ENCODE assay signal across 31 cellular contexts in the genomic region with DNA sequence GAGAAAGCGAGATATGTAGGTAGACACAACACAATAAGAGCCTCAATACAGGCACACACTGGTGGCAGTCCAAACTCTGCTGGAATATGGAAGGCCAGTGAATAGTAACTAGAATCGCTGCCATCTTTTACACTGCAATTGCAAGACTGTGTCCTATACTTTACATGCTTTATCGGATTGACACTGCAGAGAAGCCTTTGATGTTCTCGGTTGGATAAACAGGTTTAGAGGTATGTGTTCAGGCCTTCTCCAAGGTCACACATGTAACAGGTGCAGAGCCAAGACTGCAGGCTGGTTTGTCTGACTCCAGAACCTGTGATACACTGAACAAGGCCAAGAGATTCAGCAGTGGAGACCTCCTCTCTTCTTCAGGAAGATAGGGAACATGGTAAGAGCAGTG. TPM values are rescaled to one million over a fixed set of nuclear protein-coding genes. Genes with fewer than 3 reads are reported as not detected.
"Had no signal": no experiment of that assay in that cellular context is flagged by ENCODE, and none has a peak within 500 bp of the region (broad histone marks: within the 10 kb centered on the region; RNA-seq: fewer than 3 reads in every experiment).

No MANE protein-coding gene starts in this region.

- H3K9me3 Mint-ChIP-seq: dendritic cell treated with granulocyte-macrophage colony-stimulating factor and Interleukin-4, amounts not matched to agents 40 ng/mL and 50 ng/mL, for 4 days; effector memory CD8-positive, alpha-beta T cell; naive B cell had no signal

- H3K9me3 ChIP-seq: colonic mucosa, esophagus squamous epithelium, gastrocnemius medialis, heart right ventricle, left lung, lower lobe of right lung, mucosa of descending colon had no signal

- H3K27me3 Mint-ChIP-seq: dendritic cell treated with granulocyte-macrophage colony-stimulating factor and Interleukin-4, amounts not matched to agents 40 ng/mL and 50 ng/mL, for 4 days; effector memory CD8-positive, alpha-beta T cell; naive B cell had no signal

- H3K27me3 ChIP-seq: colonic mucosa, esophagus squamous epithelium, gastrocnemius medialis, heart right ventricle, left lung had no signal

- H3K4me1 ChIP-seq: colonic mucosa, esophagus squamous epithelium, gastrocnemius medialis, heart right ventricle, left lung, lower lobe of right lung had no signal

- H3K27ac Mint-ChIP-seq: dendritic cell treated with granulocyte-macrophage colony-stimulating factor and Interleukin-4, amounts not matched to agents 40 ng/mL and 50 ng/mL, for 4 days; effector memory CD8-positive, alpha-beta T cell; mesothelial cell of epicardium had no signal

- ATAC-seq: effector memory CD8-positive, alpha-beta T cell; esophagus mucosa; gastrocnemius medialis; heart right ventricle; left cardiac atrium; left lung; left ventricle myocardium superior; lower lobe of right lung; mucosa of descending colon had no signal

- FAIRE-seq: endothelial cell of umbilical vein, islet of Langerhans, keratinocyte had no signal

- H3K4me1 Mint-ChIP-seq: mesothelial cell of epicardium had no signal

- H3K4me3 ChIP-seq: colonic mucosa, esophagus squamous epithelium, gastrocnemius medialis, heart right ventricle, left lung, lower lobe of right lung, mucosa of descending colon had no signal

- H3K4me3 Mint-ChIP-seq: dendritic cell treated with granulocyte-macrophage colony-stimulating factor and Interleukin-4, amounts not matched to agents 40 ng/mL and 50 ng/mL, for 4 days; effector memory CD8-positive, alpha-beta T cell; mesothelial cell of epicardium; naive B cell had no signal

- H3K36me3 ChIP-seq: colonic mucosa, gastrocnemius medialis, left lung, lower lobe of right lung had no signal

- H3K27ac ChIP-seq: colonic mucosa, esophagus squamous epithelium, gastrocnemius medialis, heart right ventricle, left lung, lower lobe of right lung had no signal

- DNase-seq: colonic mucosa; cortex of kidney; effector CD8-positive, alpha-beta T cell; effector memory CD8-positive, alpha-beta T cell; esophagus squamous epithelium; foreskin fibroblast; foreskin melanocyte; gastrocnemius medialis; glutamatergic neuron; head of caudate nucleus; heart right ventricle; hippocampal formation; left cardiac atrium; left lung; left ventricle myocardium superior; lower lobe of right lung; mesenchymal stem cell; mucosa of descending colon; naive B cell had no signal

RNA-seq across cellular contexts. Expression of gene SAA1, which starts 5.1 kb away (rescaled TPM):
- total RNA-seq: chondrocyte, dermis microvascular lymphatic vessel endothelial cell, endothelial cell of umbilical vein, glomerular endothelial cell, lung microvascular endothelial cell, mesothelial cell of epicardium had no signal
- polyA plus RNA-seq: endothelial cell of umbilical vein had no signal

RNA-seq across cellular contexts. Expression of gene SAA2, which starts 22.7 kb away (rescaled TPM):
- total RNA-seq: chondrocyte, dermis microvascular lymphatic vessel endothelial cell, endothelial cell of umbilical vein, glomerular endothelial cell, lung microvascular endothelial cell, mesothelial cell of epicardium, myocyte had no signal
- polyA plus RNA-seq: endothelial cell of umbilical vein had no signal

RNA-seq across cellular contexts. Expression of gene SAA4, which starts 34.6 kb away (rescaled TPM):
- total RNA-seq: chondrocyte, dermis microvascular lymphatic vessel endothelial cell, endothelial cell of umbilical vein, glomerular endothelial cell, heart right ventricle, kidney epithelial cell, left ventricle myocardium superior, lung microvascular endothelial cell, mesothelial cell of epicardium, mucosa of descending colon, myocyte had no signal
- polyA plus RNA-seq: endothelial cell of umbilical vein, heart right ventricle, keratinocyte had no signal
